Comparison of ENCODE assay signal across 25 cellular contexts in the genomic region with DNA sequence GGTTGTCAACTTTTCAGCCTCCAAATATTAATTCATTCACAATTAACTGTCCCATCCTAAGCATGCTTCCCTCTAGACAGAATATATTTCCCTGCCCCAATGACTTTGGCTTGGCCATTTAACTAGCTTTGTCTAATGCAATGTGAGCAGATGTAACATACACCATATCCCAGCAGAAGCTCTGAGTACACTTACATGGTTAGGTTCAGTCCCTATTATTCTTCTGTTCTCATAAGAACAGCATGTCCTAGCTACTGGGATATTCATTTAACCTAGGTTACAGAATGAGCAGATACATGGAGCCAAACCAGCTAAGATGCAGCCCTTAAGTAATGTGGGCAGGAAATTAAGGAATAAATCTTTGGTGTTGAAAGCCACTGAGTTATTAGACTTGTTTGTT.
"Had no signal": no experiment of that assay in that cellular context is flagged by ENCODE, and none has a peak within 500 bp of the region (broad histone marks: within the 10 kb centered on the region; RNA-seq: fewer than 3 reads in every experiment).

No MANE protein-coding gene starts in this region.

- H3K27ac ChIP-seq: gastroesophageal sphincter, heart right ventricle, left lung, neutrophil, pancreas, right lobe of liver, suprapubic skin, transverse colon, upper lobe of right lung, uterus had no signal

- H3K27ac Mint-ChIP-seq: mesothelial cell of epicardium; natural killer cell treated with Interleukin-12 subunit alpha and Interleukin-12 subunit beta and Interleukin-15 and Interleukin-18, amount 100 ng/mL, for 72 hours; stimulated activated memory B cell treated with anti-CD40 and anti-IgM and Interleukin-4, amounts not matched to agents 10 μg/mL and 1 μg/mL and 100 μg/mL, for 72 hours had no signal

- H3K4me1 ChIP-seq: left lung, pancreas, suprapubic skin, upper lobe of right lung, uterus had no signal

- H3K27me3 Mint-ChIP-seq: naive B cell; natural killer cell treated with Interleukin-12 subunit alpha and Interleukin-12 subunit beta and Interleukin-15 and Interleukin-18, amount 100 ng/mL, for 72 hours; stimulated activated memory B cell treated with anti-CD40 and anti-IgM and Interleukin-4, amounts not matched to agents 10 μg/mL and 1 μg/mL and 100 μg/mL, for 72 hours had no signal

- FAIRE-seq: islet of Langerhans, pancreas had no signal

- H3K4me3 Mint-ChIP-seq: mesothelial cell of epicardium; naive B cell; natural killer cell treated with Interleukin-12 subunit alpha and Interleukin-12 subunit beta and Interleukin-15 and Interleukin-18, amount 100 ng/mL, for 72 hours; neural crest cell; stimulated activated memory B cell treated with anti-CD40 and anti-IgM and Interleukin-4, amounts not matched to agents 10 μg/mL and 1 μg/mL and 100 μg/mL, for 72 hours had no signal

- H3K9me3 ChIP-seq: gastroesophageal sphincter, heart right ventricle, left lung, mucosa of descending colon, neutrophil, pancreas, right lobe of liver, suprapubic skin, transverse colon, upper lobe of right lung, uterus had no signal

- H3K27me3 ChIP-seq: gastroesophageal sphincter, heart right ventricle, left lung, neutrophil, pancreas, right lobe of liver, suprapubic skin, transverse colon, upper lobe of right lung, uterus had no signal

- DNase-seq: cortex of kidney; effector CD4-positive, alpha-beta T cell; foreskin fibroblast; heart right ventricle; hippocampal formation; left cardiac atrium; left lung; mucosa of descending colon; naive B cell; pancreas; right lobe of liver; stimulated activated CD4-positive, alpha-beta T cell treated with anti-CD3 and anti-CD28 coated beads, Interleukin-2, amount 100 ng/mL, for 24 hours; stimulated activated CD4-positive, alpha-beta T cell treated with anti-CD3 and anti-CD28 coated beads, Interleukin-4, amount 100 ng/mL, for 24 hours; stimulated activated naive CD8-positive, alpha-beta T cell treated with anti-CD3 and anti-CD28 coated beads, Interleukin-15, Interleukin-2, amounts not matched to agents 100 U/mL and 50 U/mL, for 24 hours; transverse colon; upper lobe of right lung; uterus had no signal

- H3K36me3 ChIP-seq: uterus had no signal

- ATAC-seq: gastroesophageal sphincter; left cardiac atrium; left lung; mucosa of descending colon; natural killer cell treated with Interleukin-12 subunit alpha and Interleukin-12 subunit beta and Interleukin-15 and Interleukin-18, amount 100 ng/mL, for 72 hours; pancreas; right lobe of liver; stimulated activated memory B cell treated with anti-CD40 and anti-IgM and Interleukin-4, amounts not matched to agents 10 μg/mL and 1 μg/mL and 100 μg/mL, for 72 hours; stimulated activated naive CD8-positive, alpha-beta T cell treated with anti-CD3 and anti-CD28 coated beads, Interleukin-15, Interleukin-2, amounts not matched to agents 100 U/mL and 50 U/mL, for 24 hours; upper lobe of right lung had no signal

- H3K9me3 Mint-ChIP-seq: mesothelial cell of epicardium; naive B cell; natural killer cell treated with Interleukin-12 subunit alpha and Interleukin-12 subunit beta and Interleukin-15 and Interleukin-18, amount 100 ng/mL, for 72 hours; neural crest cell; stimulated activated memory B cell treated with anti-CD40 and anti-IgM and Interleukin-4, amounts not matched to agents 10 μg/mL and 1 μg/mL and 100 μg/mL, for 72 hours had no signal

- H3K4me3 ChIP-seq: gastroesophageal sphincter, heart right ventricle, left lung, mucosa of descending colon, pancreas, right lobe of liver, suprapubic skin, transverse colon, upper lobe of right lung, uterus had no signal
